17 cellular contexts compared by ENCODE assay signal in genomic region chr20:63361507-63362425, GRCh38. TPM values are rescaled to one million over a fixed set of nuclear protein-coding genes. Genes with fewer than 3 reads are reported as not detected.
DNase-seq lines count a peak whose midpoint lies in the region; ATAC-seq and TF ChIP-seq lines count a peak whose summit lies in the region.
"Had no signal": no experiment of that assay in that cellular context is flagged by ENCODE, and none has a peak within 500 bp of the region (broad histone marks: within the 10 kb centered on the region; RNA-seq: fewer than 3 reads in every experiment).

No MANE protein-coding gene starts in this region.

- H3K4me1 ChIP-seq in left ventricle myocardium inferior (peaks cover 33% of the 10 kb centered on the region), endodermal cell (ENCODE audit: control insufficient read depth, insufficient read depth, low read length) (no peaks in the 10 kb centered on the region)

- no peaks in the 10 kb centered on the region for H3K36me3 Mint-ChIP-seq in endodermal cell (ENCODE audit: low read depth)
- peaks cover 0 to 3% of the 10 kb centered on the region in 2 donors for H3K36me3 Mint-ChIP-seq in stimulated activated naive B cell treated with anti-CD40 and anti-IgM and Interleukin-4, amounts not matched to agents 10 μg/mL and 1 μg/mL and 100 μg/mL, for 72 hours
- H3K36me3 Mint-ChIP-seq: mesothelial cell of epicardium had no signal

- no peak overlapping the region for H3K9ac ChIP-seq in endodermal cell (ENCODE audit: extremely low read depth, low read length, poor library complexity, severe bottlenecking)

- DNase-seq in Right ventricle myocardium inferior (ENCODE audit: missing footprints) (peak; percentile 15), left ventricle myocardium inferior (no peak), NCI-H2107 treated with DMSO at 0.1 percent for 48 hours (lab: John Stamatoyannopoulos, UW; ENCODE audit: unreplicated experiment) (peak; percentile 47), endodermal cell (peak; percentile 77), RKO (ENCODE audit: low spot score) (no peak), LoVo (ENCODE audit: low spot score) (no peak)
- no peak for DNase-seq in stimulated activated naive B cell treated with anti-CD40 and anti-IgM and Interleukin-4, amounts not matched to agents 10 μg/mL and 1 μg/mL and 100 μg/mL, for 72 hours
- DNase-seq: activated T-cell treated with anti-CD3 and anti-CD28 coated beads for 4 hours, islet precursor cell, NCI-H2081 treated with DMSO at 0.1 percent for 48 hours, OCI-M1, WERI-Rb-1 had no signal

- H3K4me1 Mint-ChIP-seq in endodermal cell: peaks cover 8% of the 10 kb centered on the region
- peaks cover 5 to 6% of the 10 kb centered on the region in 2 donors for H3K4me1 Mint-ChIP-seq in stimulated activated naive B cell treated with anti-CD40 and anti-IgM and Interleukin-4, amounts not matched to agents 10 μg/mL and 1 μg/mL and 100 μg/mL, for 72 hours
- H3K4me1 Mint-ChIP-seq: mesothelial cell of epicardium had no signal

- 19 to 25% methylated on average over 21 to 51 of the region's 51 CpGs for WGBS in endodermal cell (ENCODE audit: insufficient coverage in 1 of 2, insufficient read length in 1 of 2), 2 experiments

- intact Hi-C loops in Right ventricle myocardium inferior (cut with DNase I): no loop called here
- intact Hi-C loops in left ventricle myocardium inferior (cut with micrococcal nuclease): no loop called here

- H3K9me3 ChIP-seq in left ventricle myocardium inferior (replicated peaks): no peaks in the 10 kb centered on the region
- H3K9me3 ChIP-seq in endodermal cell (ENCODE audit: control insufficient read depth, low read length): no peaks in the 10 kb centered on the region

- no peaks in the 10 kb centered on the region for H3K9me3 Mint-ChIP-seq in endodermal cell
- H3K9me3 Mint-ChIP-seq in stimulated activated naive B cell treated with anti-CD40 and anti-IgM and Interleukin-4, amounts not matched to agents 10 μg/mL and 1 μg/mL and 100 μg/mL, for 72 hours: peaks cover 0 to 3% of the 10 kb centered on the region in 2 donors
- H3K9me3 Mint-ChIP-seq: mesothelial cell of epicardium had no signal

- H3K27me3 ChIP-seq in left ventricle myocardium inferior (ENCODE audit: low read depth): peaks cover 79% of the 10 kb centered on the region
- H3K27me3 ChIP-seq in endodermal cell (ENCODE audit: control insufficient read depth, insufficient read depth, low read length, poor library complexity, severe bottlenecking): peaks cover 28% of the 10 kb centered on the region

- H3K4me3 ChIP-seq in left ventricle myocardium inferior (no peak overlapping the region), endodermal cell (ENCODE audit: low read length) (no peak overlapping the region)

- ATAC-seq in Right ventricle myocardium inferior: no peak
- peak; percentile 35 to 55 for ATAC-seq in stimulated activated naive B cell treated with anti-CD40 and anti-IgM and Interleukin-4, amounts not matched to agents 10 μg/mL and 1 μg/mL and 100 μg/mL, for 72 hours (replicated peaks)
- no peak for ATAC-seq in GM21381 (IDR thresholded peaks at IDR 0.05; ENCODE audit: unreplicated experiment)

- no peak overlapping the region for H3K4me3 Mint-ChIP-seq in endodermal cell
- H3K4me3 Mint-ChIP-seq in stimulated activated naive B cell treated with anti-CD40 and anti-IgM and Interleukin-4, amounts not matched to agents 10 μg/mL and 1 μg/mL and 100 μg/mL, for 72 hours: no peak overlapping the region
- H3K4me3 Mint-ChIP-seq: mesothelial cell of epicardium had no signal

- H3K27ac Mint-ChIP-seq in endodermal cell: no peak overlapping the region
- H3K27ac Mint-ChIP-seq in stimulated activated naive B cell treated with anti-CD40 and anti-IgM and Interleukin-4, amounts not matched to agents 10 μg/mL and 1 μg/mL and 100 μg/mL, for 72 hours: no peak overlapping the region
- H3K27ac Mint-ChIP-seq: mesothelial cell of epicardium had no signal

- TF ChIP-seq CTCF in left ventricle myocardium inferior (IDR thresholded peaks at IDR 0.05; ENCODE audit: borderline replicate concordance): no peak
- TF ChIP-seq CTCF in endodermal cell (conservative IDR thresholded peaks at IDR 0.05): no peak

- H3K36me3 ChIP-seq in left ventricle myocardium inferior (no peaks in the 10 kb centered on the region), endodermal cell (ENCODE audit: control insufficient read depth, insufficient read depth, low read length) (no peaks in the 10 kb centered on the region)
- H3K36me3 ChIP-seq: WERI-Rb-1 had no signal

- no peak overlapping the region for H3K27ac ChIP-seq in left ventricle myocardium inferior (replicated peaks)
- no peak overlapping the region for H3K27ac ChIP-seq in endodermal cell (ENCODE audit: low read depth, low read length)
- H3K27ac ChIP-seq: WERI-Rb-1 had no signal

- H3K27me3 Mint-ChIP-seq in endodermal cell (ENCODE audit: insufficient read depth): peaks cover 20% of the 10 kb centered on the region
- peaks cover 49 to 68% of the 10 kb centered on the region in 2 donors for H3K27me3 Mint-ChIP-seq in stimulated activated naive B cell treated with anti-CD40 and anti-IgM and Interleukin-4, amounts not matched to agents 10 μg/mL and 1 μg/mL and 100 μg/mL, for 72 hours

RNA-seq across cellular contexts. Expression of gene CHRNA4, which starts 0.6 kb away (rescaled TPM):
- 2.3 TPM for total RNA-seq in Right ventricle myocardium inferior
- total RNA-seq in left ventricle myocardium inferior: 0.38 TPM
- under 1 TPM in 1 of 2 donors, not detected in 1; 0.46 TPM for total RNA-seq in endodermal cell
- 9.6 TPM for polyA plus RNA-seq in endodermal cell (2013, experiment 1 of 2)
- polyA plus RNA-seq in endodermal cell (2013, experiment 2 of 2): 5.6 TPM
- total RNA-seq: endothelial cell of umbilical vein, LHCN-M2, osteoblast had no signal
- polyA plus RNA-seq: endothelial cell of umbilical vein had no signal

Comparison
In these comparisons a context has a peak if more than half of its experiments do, and no peak if none do; other contexts are left out.
1. DNase-seq: peak in Right ventricle myocardium inferior (single experiment), NCI-H2107 treated with DMSO at 0.1 percent for 48 hours (single experiment) and endodermal cell (single experiment); none in left ventricle myocardium inferior (single experiment), stimulated activated naive B cell treated with anti-CD40 and anti-IgM and Interleukin-4, amounts not matched to agents 10 μg/mL and 1 μg/mL and 100 μg/mL, for 72 hours (single experiment), RKO (single experiment) and LoVo (single experiment).
2. ATAC-seq: peak in stimulated activated naive B cell treated with anti-CD40 and anti-IgM and Interleukin-4, amounts not matched to agents 10 μg/mL and 1 μg/mL and 100 μg/mL, for 72 hours (2 of 2); none in Right ventricle myocardium inferior (single experiment) and GM21381 (single experiment).